In the genomic region with DNA sequence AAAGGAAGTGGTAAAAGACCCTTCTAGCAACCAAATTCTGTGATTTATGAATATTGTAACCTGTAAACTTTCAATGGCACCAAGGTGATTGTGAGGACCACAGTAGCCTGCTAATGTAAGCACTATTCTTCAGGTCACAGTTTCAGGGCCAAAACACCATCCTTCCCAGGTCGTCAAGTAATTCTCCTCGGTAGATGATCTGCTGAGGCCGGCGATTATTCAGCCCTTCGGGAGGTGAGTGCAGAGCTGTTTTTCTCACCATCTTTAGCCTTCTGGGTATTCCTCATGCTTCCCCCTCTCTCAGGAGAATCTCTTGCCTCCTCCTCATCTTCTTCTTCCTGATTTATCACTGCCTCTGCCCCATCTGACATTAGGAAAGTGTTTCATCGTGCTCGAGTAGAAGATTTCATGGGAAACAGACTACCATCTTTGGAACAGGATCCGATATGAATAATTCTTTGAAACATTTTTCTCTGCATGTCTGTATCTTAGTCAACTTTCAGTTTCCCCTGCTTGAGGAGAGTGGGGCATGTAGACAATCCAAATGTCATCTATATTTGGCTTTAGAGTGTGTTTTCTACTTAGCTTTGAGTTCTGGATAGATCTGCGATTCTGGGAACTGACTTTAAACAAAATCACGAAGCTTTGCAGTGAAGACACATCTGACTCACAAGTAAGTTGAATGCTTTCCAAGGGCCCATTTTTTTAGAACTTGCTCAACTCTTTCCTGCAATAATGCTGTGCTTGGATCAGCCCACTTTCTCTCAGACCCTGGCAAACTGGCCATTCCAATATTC, we compare ENCODE assay signal across 10 cellular contexts.
DNase-seq lines count a peak whose midpoint lies in the region; ATAC-seq and TF ChIP-seq lines count a peak whose summit lies in the region.
"Had no signal": no experiment of that assay in that cellular context is flagged by ENCODE, and none has a peak within 500 bp of the region (broad histone marks: within the 10 kb centered on the region; RNA-seq: fewer than 3 reads in every experiment).

No MANE protein-coding gene starts in this region.

- no peaks in the 10 kb centered on the region for H3K9me3 Mint-ChIP-seq in activated T-cell treated with anti-CD3 and anti-CD28 coated beads, Interleukin-2, amount 50 U/mL, for 24 hours

- H3K79me1 ChIP-seq in mesenchymal stem cell (replicated peaks; ENCODE audit: low read length, poor library complexity, severe bottlenecking), result peaks cover 11% of the 10 kb centered on the region

- H3K18ac ChIP-seq in mesenchymal stem cell (ENCODE audit: low read depth in 1 of 2, low read length in 2 of 2), result peak overlapping the region; percentile 77 to 80

- H3K4me3 Mint-ChIP-seq in activated T-cell treated with anti-CD3 and anti-CD28 coated beads, Interleukin-2, amount 50 U/mL, for 24 hours, result no peak overlapping the region

- H3K36me3 ChIP-seq in mesenchymal stem cell (ENCODE audit: control insufficient read depth in 1 of 2, insufficient read depth in 2 of 2, low read depth in 1 of 2, low read length in 2 of 2) (no peaks in the 10 kb centered on the region), upper lobe of right lung (no peaks in the 10 kb centered on the region)
- H3K36me3 ChIP-seq: BLaER1 had no signal

- intact Hi-C loops in upper lobe of right lung (cut with DNase I), result no loop called here

- H3K4me2 ChIP-seq in mesenchymal stem cell (ENCODE audit: low read length, poor library complexity, severe bottlenecking), result no peak overlapping the region
- H3K4me2 ChIP-seq: BLaER1 had no signal

- H2BK15ac ChIP-seq in mesenchymal stem cell (ENCODE audit: low read depth, poor library complexity, severe bottlenecking), result peak overlapping the region; percentile 44

- peak overlapping the region; percentile 97 for H2AK5ac ChIP-seq in mesenchymal stem cell (ENCODE audit: low read length, severe bottlenecking)

- peak overlapping the region in 1 of 2 experiments; percentile 48 for H3K14ac ChIP-seq in mesenchymal stem cell (ENCODE audit: low read length in 2 of 2)

- H2BK12ac ChIP-seq in mesenchymal stem cell (ENCODE audit: low read length in 2 of 2), result peak overlapping the region; percentile 88 to 97

- peak overlapping the region; percentile 88 for H3K9ac ChIP-seq in mesenchymal stem cell (ENCODE audit: low read length)
- H3K9ac ChIP-seq: BLaER1 had no signal

- H3K27ac ChIP-seq in cingulate gyrus (ENCODE audit: low read depth, low read length) (peak overlapping the region; percentile 81), mesenchymal stem cell (ENCODE audit: low read length, poor library complexity, severe bottlenecking) (peak overlapping the region; percentile 77), upper lobe of right lung (peak overlapping the region; percentile 61)
- H3K27ac ChIP-seq: BLaER1 had no signal

- H2BK120ac ChIP-seq in mesenchymal stem cell (ENCODE audit: low read depth, low read length), result peak overlapping the region; percentile 82

- H3K27me3 Mint-ChIP-seq in activated T-cell treated with anti-CD3 and anti-CD28 coated beads, Interleukin-2, amount 50 U/mL, for 24 hours, result no peaks in the 10 kb centered on the region

- DNase-seq in activated T-cell treated with anti-CD3 and anti-CD28 coated beads, Interleukin-2, amount 50 U/mL, for 24 hours, result no peak
- DNase-seq in activated T-cell treated with anti-CD3 and anti-CD28 coated beads, Interleukin-2, amount 50 U/mL, for 1 hour, result no peak
- peak; percentile 95 for DNase-seq in mesenchymal stem cell
- no peak for DNase-seq in upper lobe of right lung
- no peak for DNase-seq in nucleus accumbens (lab: John Stamatoyannopoulos, UW)
- DNase-seq in germinal center (ENCODE audit: low spot score), result no peak
- DNase-seq: NCI-H1048 had no signal

- H3K4ac ChIP-seq in mesenchymal stem cell (ENCODE audit: low read depth in 1 of 2, low read length in 2 of 2), result peak overlapping the region; percentile 82 to 89

- peak overlapping the region; percentile 62 for H2BK5ac ChIP-seq in mesenchymal stem cell (ENCODE audit: low read depth, low read length, poor library complexity, severe bottlenecking)

- H3K4me1 ChIP-seq in mesenchymal stem cell (ENCODE audit: control insufficient read depth, insufficient read depth, low read depth, low read length) (peaks cover 14% of the 10 kb centered on the region), upper lobe of right lung (peaks cover 22% of the 10 kb centered on the region)
- H3K4me1 ChIP-seq: BLaER1 had no signal

- H4K8ac ChIP-seq in mesenchymal stem cell (ENCODE audit: low read length), result peak overlapping the region; percentile 87

- peak overlapping the region; percentile 56 for H3K27ac Mint-ChIP-seq in activated T-cell treated with anti-CD3 and anti-CD28 coated beads, Interleukin-2, amount 50 U/mL, for 24 hours

- 66% methylated on average over 10 of the region's 10 CpGs for WGBS in mesenchymal stem cell

- no peak for TF ChIP-seq CTCF in upper lobe of right lung (IDR thresholded peaks at IDR 0.05)

- peaks cover 1% of the 10 kb centered on the region for H3K36me3 Mint-ChIP-seq in activated T-cell treated with anti-CD3 and anti-CD28 coated beads, Interleukin-2, amount 50 U/mL, for 24 hours (ENCODE audit: low read depth)

- H3K4me3 ChIP-seq in mesenchymal stem cell (ENCODE audit: insufficient read depth in 1 of 2, low read depth in 1 of 2, low read length in 2 of 2), result peak overlapping the region in 1 of 2 experiments; percentile 64
- H3K4me3 ChIP-seq in upper lobe of right lung, result no peak overlapping the region
- H3K4me3 ChIP-seq: BLaER1 had no signal

- peak overlapping the region; percentile 72 for H4K91ac ChIP-seq in mesenchymal stem cell (ENCODE audit: low read length)

- H3K27me3 ChIP-seq in mesenchymal stem cell (ENCODE audit: control insufficient read depth in 1 of 2, insufficient read depth in 1 of 2, low read length in 2 of 2), result no peaks in the 10 kb centered on the region
- no peaks in the 10 kb centered on the region for H3K27me3 ChIP-seq in upper lobe of right lung
- H3K27me3 ChIP-seq: BLaER1 had no signal

- H3K9me3 ChIP-seq in mesenchymal stem cell (ENCODE audit: control insufficient read depth, low read length) (no peaks in the 10 kb centered on the region), upper lobe of right lung (no peaks in the 10 kb centered on the region)
- H3K9me3 ChIP-seq: BLaER1 had no signal

- ATAC-seq in upper lobe of right lung (peak; percentile 47), HG03095 (IDR thresholded peaks at IDR 0.05; ENCODE audit: unreplicated experiment) (no peak)

- H3K4me1 Mint-ChIP-seq in activated T-cell treated with anti-CD3 and anti-CD28 coated beads, Interleukin-2, amount 50 U/mL, for 24 hours (ENCODE audit: low read depth), result peaks cover 18% of the 10 kb centered on the region

- no peak overlapping the region for H3K23ac ChIP-seq in mesenchymal stem cell (ENCODE audit: low read length in 2 of 2)

- H2AFZ ChIP-seq in mesenchymal stem cell (ENCODE audit: low read depth, low read length), result no peak overlapping the region
